ENCODE assay signal across 1 cellular context in genomic region chr6:142698751-142699150, GRCh38.
TF ChIP-seq lines count a peak whose summit lies in the region.

No MANE protein-coding gene starts in this region.

TF ChIP-seq in IMR-90, 13 proteins besides CTCF, POLR2A, EP300 and RAD21 (continued from another document):
- no peak for TF ChIP-seq ELK1 (IDR thresholded peaks at IDR 0.05; ENCODE audit: borderline replicate concordance, low read depth, low read length)
- no peak for TF ChIP-seq CHD1 (IDR thresholded peaks at IDR 0.05; ENCODE audit: low read depth, low read length)
